8 cellular contexts compared by ENCODE assay signal in the genomic region with DNA sequence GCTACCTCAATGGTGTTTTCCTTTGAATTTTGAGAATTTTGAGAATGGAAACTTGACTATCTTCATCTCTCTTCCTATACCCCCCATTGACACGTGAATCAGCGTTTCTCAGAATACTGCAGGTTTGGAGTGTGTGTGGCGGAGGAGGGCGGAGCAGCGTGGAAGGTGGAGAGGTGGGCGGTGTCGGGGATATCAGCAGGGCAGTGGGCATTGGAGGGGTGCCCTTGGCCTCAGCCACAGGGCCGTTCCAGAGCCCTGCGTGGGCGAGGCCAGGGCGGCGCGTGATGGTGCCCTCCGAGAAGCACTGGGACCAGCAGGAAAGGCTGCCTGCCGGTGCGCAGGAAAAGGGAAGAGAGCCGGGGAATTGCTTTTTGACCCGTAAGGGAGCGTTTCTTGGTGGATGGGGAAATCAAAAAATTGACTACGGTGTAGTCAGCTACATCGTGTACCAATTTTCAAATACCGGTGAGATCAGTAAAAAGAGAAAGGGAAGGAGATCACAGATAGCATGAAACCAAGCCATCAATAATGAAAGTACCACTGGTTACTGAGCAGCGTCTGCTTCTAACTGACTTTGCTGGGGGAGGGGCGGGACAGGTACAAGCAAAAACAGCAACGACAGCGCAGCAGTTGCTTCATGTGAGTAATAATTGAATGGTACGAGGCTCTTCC.
DNase-seq lines count a peak whose midpoint lies in the region; ATAC-seq and TF ChIP-seq lines count a peak whose summit lies in the region.

No MANE protein-coding gene starts in this region.

- H3K36me3 ChIP-seq in smooth muscle cell (ENCODE audit: low read depth) (no peaks in the 10 kb centered on the region), H7 (replicated peaks; ENCODE audit: control insufficient read depth, insufficient read depth, low read length) (no peaks in the 10 kb centered on the region)

- peaks cover 35% of the 10 kb centered on the region for H3K4me1 Mint-ChIP-seq in activated CD4-positive, alpha-beta T cell treated with anti-CD3 and anti-CD28 coated beads, Interleukin-2, amount 10 ng/mL, durations not matched to agents 7 days and 5 days

- H3K27me3 ChIP-seq in smooth muscle cell (ENCODE audit: low read depth) (peaks cover 24% of the 10 kb centered on the region), H7 (ENCODE audit: control insufficient read depth, insufficient read depth, low read length) (no peaks in the 10 kb centered on the region)

- CTCF ChIA-PET in activated CD4-positive, alpha-beta T cell treated with anti-CD3 and anti-CD28 coated beads, Interleukin-2, amount 10 ng/mL, durations not matched to agents 7 days and 5 days (lab: Charles Lee) = interaction anchor here (0.6 to 1.6 kb wide), 5 partner anchors 10 to 57 kb away, joined by 3 to 7 read pairs (median 3); no protein-coding TSS in a partner anchor

- peaks cover 9% of the 10 kb centered on the region for H3K36me3 Mint-ChIP-seq in activated CD4-positive, alpha-beta T cell treated with anti-CD3 and anti-CD28 coated beads, Interleukin-2, amount 10 ng/mL, durations not matched to agents 7 days and 5 days (ENCODE audit: low read depth)

- H3K9me3 ChIP-seq in smooth muscle cell (replicated peaks; ENCODE audit: low read depth) = no peaks in the 10 kb centered on the region

- ATAC-seq in GM18870 (IDR thresholded peaks at IDR 0.05; ENCODE audit: unreplicated experiment) (peak; percentile 76), HG02884 (IDR thresholded peaks at IDR 0.05; ENCODE audit: unreplicated experiment) (peak; percentile 83)

- no peaks in the 10 kb centered on the region for H4K20me1 ChIP-seq in smooth muscle cell (ENCODE audit: low read depth)

- POLR2A ChIA-PET in activated CD4-positive, alpha-beta T cell treated with anti-CD3 and anti-CD28 coated beads, Interleukin-2, amount 10 ng/mL, durations not matched to agents 7 days and 5 days (lab: Charles Lee) = no interaction called here

- H3K9me3 Mint-ChIP-seq in activated CD4-positive, alpha-beta T cell treated with anti-CD3 and anti-CD28 coated beads, Interleukin-2, amount 10 ng/mL, durations not matched to agents 7 days and 5 days = peaks cover 12% of the 10 kb centered on the region

- H3F3A ChIP-seq in smooth muscle cell (ENCODE audit: low read depth) = no peaks in the 10 kb centered on the region

- no peaks in the 10 kb centered on the region for H3K4me1 ChIP-seq in smooth muscle cell (ENCODE audit: low read depth)

- H3K27me3 Mint-ChIP-seq in activated CD4-positive, alpha-beta T cell treated with anti-CD3 and anti-CD28 coated beads, Interleukin-2, amount 10 ng/mL, durations not matched to agents 7 days and 5 days = no peaks in the 10 kb centered on the region

- WGBS in smooth muscle cell (ENCODE audit: low lambda C conversion rate) = 89% methylated on average over 27 of the region's 27 CpGs

- DNase-seq in activated CD4-positive, alpha-beta T cell treated with anti-CD3 and anti-CD28 coated beads, Interleukin-2, amount 10 ng/mL, durations not matched to agents 7 days and 5 days = peak; percentile 64
- peak; percentile 64 to 76 for DNase-seq in stimulated activated CD4-positive, alpha-beta T cell treated with anti-CD3 and anti-CD28 coated beads, Interleukin-15, amount 100 ng/mL, for 48 hours (ENCODE audit: low read depth in 2 of 2)
- DNase-seq in smooth muscle cell (lab: John Stamatoyannopoulos, UW; ENCODE audit: unreplicated experiment) (no peak), OCI-M1 (lab: John Stamatoyannopoulos, UW) (no peak), NCI-H1105 (lab: John Stamatoyannopoulos, UW) (no peak), H7 (no peak)

- H3K27ac ChIP-seq in smooth muscle cell (ENCODE audit: low read depth) = no peak overlapping the region

- H3K4me3 Mint-ChIP-seq in activated CD4-positive, alpha-beta T cell treated with anti-CD3 and anti-CD28 coated beads, Interleukin-2, amount 10 ng/mL, durations not matched to agents 7 days and 5 days = peak overlapping the region; percentile 73

- H2AFZ ChIP-seq in smooth muscle cell (ENCODE audit: low read depth) = no peak overlapping the region

- no peak overlapping the region for H3K4me3 ChIP-seq in smooth muscle cell
- H3K4me3 ChIP-seq in H7 (ENCODE audit: insufficient read depth, low read depth, low read length) = no peak overlapping the region

- H3K79me2 ChIP-seq in smooth muscle cell (ENCODE audit: low read depth) = no peaks in the 10 kb centered on the region

- peak overlapping the region; percentile 90 for H3K27ac Mint-ChIP-seq in activated CD4-positive, alpha-beta T cell treated with anti-CD3 and anti-CD28 coated beads, Interleukin-2, amount 10 ng/mL, durations not matched to agents 7 days and 5 days

- no peak overlapping the region for H3K4me2 ChIP-seq in smooth muscle cell

- no peak for TF ChIP-seq CTCF in smooth muscle cell (IDR thresholded peaks at IDR 0.05; ENCODE audit: borderline replicate concordance, insufficient read depth, poor library complexity, severe bottlenecking)

- H3K9ac ChIP-seq in smooth muscle cell (ENCODE audit: low read depth) = no peak overlapping the region

Comparison
In these comparisons a context has a peak if more than half of its experiments do, and no peak if none do; other contexts are left out.
1. DNase-seq: peak in activated CD4-positive, alpha-beta T cell treated with anti-CD3 and anti-CD28 coated beads, Interleukin-2, amount 10 ng/mL, durations not matched to agents 7 days and 5 days (single experiment) and stimulated activated CD4-positive, alpha-beta T cell treated with anti-CD3 and anti-CD28 coated beads, Interleukin-15, amount 100 ng/mL, for 48 hours (2 of 2); none in smooth muscle cell (single experiment), OCI-M1 (single experiment), NCI-H1105 (single experiment) and H7 (single experiment).